9 cellular contexts compared by ENCODE assay signal in the genomic region with DNA sequence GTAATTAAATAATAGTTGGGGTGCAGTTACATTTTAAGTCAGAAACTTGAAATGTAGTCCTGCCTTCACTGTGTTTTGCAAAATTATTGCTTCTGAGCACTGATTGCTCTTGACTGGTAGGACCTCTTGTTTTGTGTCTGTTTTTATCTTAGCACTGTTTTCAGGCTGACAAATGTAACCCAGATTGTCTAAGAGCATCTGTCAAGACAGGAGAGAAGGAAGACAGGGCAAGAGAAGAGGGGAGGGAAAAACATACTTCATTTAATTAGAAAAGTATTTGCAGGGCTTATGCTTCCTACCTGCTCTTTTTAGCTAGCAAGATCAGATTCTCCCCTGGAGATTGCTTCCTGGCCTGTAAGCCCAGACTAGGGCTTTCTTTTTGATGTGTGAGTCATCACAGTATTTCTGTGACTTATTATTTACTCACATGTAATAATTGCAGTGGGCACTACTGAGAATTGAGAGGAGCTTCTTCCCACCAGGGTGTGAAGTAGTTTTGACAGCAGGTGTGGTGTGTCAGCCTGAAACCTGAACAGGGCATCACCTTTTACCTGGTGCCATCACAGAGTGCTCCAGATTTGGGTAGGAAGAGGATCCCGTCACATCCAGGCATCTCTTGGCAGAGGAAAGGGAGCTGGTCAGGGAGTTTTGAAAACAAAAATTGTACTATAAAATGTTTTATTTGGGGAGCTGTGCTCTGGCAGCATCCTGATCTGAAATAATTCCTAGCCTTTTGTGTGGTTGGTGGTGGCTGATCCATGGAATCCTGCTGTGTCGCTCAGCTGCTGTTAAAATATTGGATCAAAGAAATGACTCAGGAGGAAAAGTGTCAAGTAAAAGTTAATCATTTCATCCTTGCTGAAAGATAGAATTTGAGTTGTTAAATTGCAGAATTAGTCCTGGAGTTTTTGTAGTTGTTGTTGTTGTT.
DNase-seq lines count a peak whose midpoint lies in the region; ATAC-seq, FAIRE-seq and TF ChIP-seq lines count a peak whose summit lies in the region.
"Had no signal": no experiment of that assay in that cellular context is flagged by ENCODE, and none has a peak within 500 bp of the region (broad histone marks: within the 10 kb centered on the region; RNA-seq: fewer than 3 reads in every experiment).

No MANE protein-coding gene starts in this region.

- H3K27me3 ChIP-seq in astrocyte (ENCODE audit: insufficient read depth, low read length): no peaks in the 10 kb centered on the region

- TF ChIP-seq CTCF in GM12865 (IDR thresholded peaks at IDR 0.05; ENCODE audit: insufficient read depth, low read depth, low read length, missing control alignments) (no peak), astrocyte (IDR thresholded peaks at IDR 0.05; ENCODE audit: insufficient read depth, low read depth, low read length) (no peak)

- H4K20me1 ChIP-seq in astrocyte (ENCODE audit: insufficient read depth, low read length): no peaks in the 10 kb centered on the region

- H3K27me3 Mint-ChIP-seq in astrocyte (ENCODE audit: low read depth, unreplicated experiment): no peaks in the 10 kb centered on the region

- peak; percentile 66 for FAIRE-seq in astrocyte (lab: Jason Lieb, UNC)

- H3K27ac ChIP-seq in astrocyte (ENCODE audit: low read depth, low read length): no peak overlapping the region

- no peak for TF ChIP-seq POLR2A in erythroblast (IDR thresholded peaks at IDR 0.05; ENCODE audit: low read length)

- peaks cover 5% of the 10 kb centered on the region for H3K4me1 ChIP-seq in astrocyte (ENCODE audit: insufficient read depth, low read length)

- no peak overlapping the region for H3K4me3 Mint-ChIP-seq in astrocyte (ENCODE audit: unreplicated experiment)
- H3K4me3 Mint-ChIP-seq: CD4-positive, alpha-beta memory T cell had no signal

- no peaks in the 10 kb centered on the region for H3K9me3 Mint-ChIP-seq in astrocyte (ENCODE audit: unreplicated experiment)

- H3K36me3 Mint-ChIP-seq in astrocyte (ENCODE audit: low read depth, unreplicated experiment): no peaks in the 10 kb centered on the region
- H3K36me3 Mint-ChIP-seq: CD4-positive, alpha-beta memory T cell had no signal

- peak; percentile 65 for ATAC-seq in GM21528 (IDR thresholded peaks at IDR 0.05; ENCODE audit: low FRiP score, unreplicated experiment)
- ATAC-seq in HG03575 (IDR thresholded peaks at IDR 0.05; ENCODE audit: extremely low read depth, insufficient number of reproducible peaks, low FRiP score, unreplicated experiment): peak; percentile 41
- no peak for ATAC-seq in sciatic nerve

- no peak overlapping the region for H3K9ac ChIP-seq in astrocyte (ENCODE audit: low read length)

- H3K4me2 ChIP-seq in astrocyte (ENCODE audit: low read length): peak overlapping the region; percentile 38

- H3K4me3 ChIP-seq in GM12865 (ENCODE audit: low read depth, low read length) (no peak overlapping the region), astrocyte (ENCODE audit: insufficient read depth, low read depth, low read length) (no peak overlapping the region)

- DNase-seq in GM12865 (ENCODE audit: low read depth): peak; percentile 78
- no peak for DNase-seq in astrocyte (ENCODE audit: low read depth)
- DNase-seq in sciatic nerve (ENCODE audit: low spot score): no peak
- no peak for DNase-seq in NK-92 (lab: John Stamatoyannopoulos, UW; ENCODE audit: unreplicated experiment)
- DNase-seq in erythroblast (lab: John Stamatoyannopoulos, UW): no peak
- DNase-seq in superior temporal gyrus (ENCODE audit: extremely low spot score): no peak
- DNase-seq: CD4-positive, alpha-beta memory T cell had no signal

- H3K36me3 ChIP-seq in astrocyte (ENCODE audit: insufficient read depth, low read length): no peaks in the 10 kb centered on the region

- no peaks in the 10 kb centered on the region for H3K9me3 ChIP-seq in astrocyte (ENCODE audit: insufficient read depth, low read depth, low read length)

- peak overlapping the region; percentile 35 for H3K27ac Mint-ChIP-seq in astrocyte (ENCODE audit: unreplicated experiment)
- H3K27ac Mint-ChIP-seq: CD4-positive, alpha-beta memory T cell had no signal

- peaks cover 8% of the 10 kb centered on the region for H3K4me1 Mint-ChIP-seq in astrocyte (ENCODE audit: low read depth, unreplicated experiment)
- H3K4me1 Mint-ChIP-seq: CD4-positive, alpha-beta memory T cell had no signal

- intact Hi-C loops in sciatic nerve (cut with DNase I): no loop called here

- H2AFZ ChIP-seq in astrocyte (ENCODE audit: low read depth, low read length): no peak overlapping the region

- no peaks in the 10 kb centered on the region for H3K79me2 ChIP-seq in astrocyte (ENCODE audit: insufficient read depth, low read length)
